8 cellular contexts compared by ENCODE assay signal in genomic region chr4:114180481-114180880, GRCh38.
DNase-seq lines count a peak whose midpoint lies in the region; ATAC-seq and TF ChIP-seq lines count a peak whose summit lies in the region.

No MANE protein-coding gene starts in this region.

- H3K27ac ChIP-seq in psoas muscle: no peak overlapping the region

- TF ChIP-seq CTCF in psoas muscle (IDR thresholded peaks at IDR 0.05): peak; percentile 29

- no peaks in the 10 kb centered on the region for H3K27me3 Mint-ChIP-seq in activated CD4-positive, alpha-beta T cell treated with anti-CD3 and anti-CD28 coated beads, Interleukin-2, amount 10 ng/mL, durations not matched to agents 7 days and 5 days

- no peaks in the 10 kb centered on the region for H3K4me1 Mint-ChIP-seq in activated CD4-positive, alpha-beta T cell treated with anti-CD3 and anti-CD28 coated beads, Interleukin-2, amount 10 ng/mL, durations not matched to agents 7 days and 5 days

- DNase-seq in NCI-H1694 treated with DMSO at 0.1 percent for 48 hours (lab: John Stamatoyannopoulos, UW) (peak; percentile 6), NCI-H1694 (lab: John Stamatoyannopoulos, UW) (no peak), HPDE6-E6E7 (ENCODE audit: extremely low spot score) (peak; percentile 11), fibroblast of peridontal ligament (ENCODE audit: extremely low read depth) (peak; percentile 83), psoas muscle (no peak), GM19238 (ENCODE audit: insufficient read length, low spot score) (no peak)
- peak; percentile 9 for DNase-seq in activated CD4-positive, alpha-beta T cell treated with anti-CD3 and anti-CD28 coated beads, Interleukin-2, amount 10 ng/mL, durations not matched to agents 7 days and 5 days

- no peaks in the 10 kb centered on the region for H3K27me3 ChIP-seq in psoas muscle (ENCODE audit: insufficient read depth in 3 of 3, low read length in 2 of 3)

- WGBS in psoas muscle, 3 donors: 24 to 26% (median 25%) methylated on average over 6 of the region's 6 CpGs

- H3K36me3 ChIP-seq in psoas muscle (ENCODE audit: insufficient read depth in 1 of 2, low read depth in 1 of 2): no peaks in the 10 kb centered on the region

- H3K9me3 Mint-ChIP-seq in activated CD4-positive, alpha-beta T cell treated with anti-CD3 and anti-CD28 coated beads, Interleukin-2, amount 10 ng/mL, durations not matched to agents 7 days and 5 days: peaks cover 4% of the 10 kb centered on the region

- no peak overlapping the region for H3K4me3 ChIP-seq in psoas muscle

- H3K9me3 ChIP-seq in psoas muscle: no peaks in the 10 kb centered on the region

- CTCF ChIA-PET in activated CD4-positive, alpha-beta T cell treated with anti-CD3 and anti-CD28 coated beads, Interleukin-2, amount 10 ng/mL, durations not matched to agents 7 days and 5 days (lab: Charles Lee): interaction anchor here (0.7 kb wide), 1 partner anchor 786 kb away, joined by 3 read pairs; no protein-coding TSS in a partner anchor

- no peaks in the 10 kb centered on the region for H3K4me1 ChIP-seq in psoas muscle

- H3K27ac Mint-ChIP-seq in activated CD4-positive, alpha-beta T cell treated with anti-CD3 and anti-CD28 coated beads, Interleukin-2, amount 10 ng/mL, durations not matched to agents 7 days and 5 days: no peak overlapping the region

- POLR2A ChIA-PET in activated CD4-positive, alpha-beta T cell treated with anti-CD3 and anti-CD28 coated beads, Interleukin-2, amount 10 ng/mL, durations not matched to agents 7 days and 5 days (lab: Charles Lee): no interaction called here

- no peak overlapping the region for H3K4me3 Mint-ChIP-seq in activated CD4-positive, alpha-beta T cell treated with anti-CD3 and anti-CD28 coated beads, Interleukin-2, amount 10 ng/mL, durations not matched to agents 7 days and 5 days

- intact Hi-C loops in psoas muscle (cut with DNase I): loop anchor here in 1 of 2 donors (10.0 kb wide), 1 partner anchor 396 kb away; no protein-coding TSS in a partner anchor

- H3K36me3 Mint-ChIP-seq in activated CD4-positive, alpha-beta T cell treated with anti-CD3 and anti-CD28 coated beads, Interleukin-2, amount 10 ng/mL, durations not matched to agents 7 days and 5 days (ENCODE audit: low read depth): no peaks in the 10 kb centered on the region

- ATAC-seq in psoas muscle (peak in 2 of 4 donors; percentile 33 to 57), HG03469 (IDR thresholded peaks at IDR 0.05; ENCODE audit: unreplicated experiment) (no peak)

Comparison
In these comparisons a context has a peak if more than half of its experiments do, and no peak if none do; other contexts are left out.
1. DNase-seq: peak in NCI-H1694 treated with DMSO at 0.1 percent for 48 hours (single experiment), HPDE6-E6E7 (single experiment), activated CD4-positive, alpha-beta T cell treated with anti-CD3 and anti-CD28 coated beads, Interleukin-2, amount 10 ng/mL, durations not matched to agents 7 days and 5 days (single experiment) and fibroblast of peridontal ligament (single experiment); none in NCI-H1694 (single experiment), psoas muscle (0 of 2) and GM19238 (single experiment).